Comparison of ENCODE assay signal across 8 cellular contexts in the genomic region with DNA sequence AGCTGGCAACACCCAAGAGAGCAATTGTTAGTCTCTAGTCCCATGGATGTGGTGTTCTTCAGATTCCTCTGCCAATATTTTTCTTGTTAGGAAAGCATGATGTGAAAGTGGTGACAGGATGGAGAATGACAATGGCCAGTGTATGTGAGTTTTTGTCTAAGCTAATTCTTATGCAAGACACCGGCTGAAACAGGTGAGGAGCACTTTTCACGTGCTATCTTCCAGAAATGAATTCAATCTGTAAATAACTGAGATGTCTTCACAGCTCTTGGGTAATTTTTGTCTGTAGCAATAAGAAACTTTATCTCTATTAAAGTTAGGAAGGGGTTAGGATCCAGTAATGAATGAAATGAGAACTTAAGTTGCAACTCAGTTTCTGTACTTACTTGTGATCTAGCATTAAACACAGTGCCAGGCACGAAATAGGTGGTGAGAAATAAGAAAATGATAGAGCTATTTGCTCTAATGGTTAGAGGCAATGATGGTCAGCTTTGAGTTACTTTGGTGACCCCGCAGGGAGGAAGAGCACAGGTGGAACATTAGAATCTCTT.
DNase-seq lines count a peak whose midpoint lies in the region; ATAC-seq and TF ChIP-seq lines count a peak whose summit lies in the region.

No MANE protein-coding gene starts in this region.

- H3K4me3 ChIP-seq in RWPE2 (ENCODE audit: severe bottlenecking) (peak overlapping the region; percentile 61), fibroblast of pulmonary artery (replicated peaks; ENCODE audit: low read depth, low read length) (peak overlapping the region; percentile 78), skeletal muscle cell (ENCODE audit: low read depth, low read length) (peak overlapping the region; percentile 82)

- DNase-seq in RWPE2 (ENCODE audit: low spot score) (no peak), fibroblast of pulmonary artery (ENCODE audit: low read depth) (no peak), skeletal muscle cell (ENCODE audit: low read depth) (no peak), germinal center (ENCODE audit: low spot score) (no peak), NCI-H2029 (lab: John Stamatoyannopoulos, UW) (no peak)
- DNase-seq in stimulated activated CD4-positive, alpha-beta T cell treated with anti-CD3 and anti-CD28 coated beads, Interleukin-2, amount 100 ng/mL, for 24 hours: no peak

- no peaks in the 10 kb centered on the region for H3K27me3 ChIP-seq in RWPE2 (ENCODE audit: insufficient read depth, poor library complexity, severe bottlenecking)

- TF ChIP-seq CTCF in RWPE2 (IDR thresholded peaks at IDR 0.05; ENCODE audit: poor library complexity, severe bottlenecking) (no peak), fibroblast of pulmonary artery (IDR thresholded peaks at IDR 0.05; ENCODE audit: low read length, missing control alignments) (no peak)

- H3K4me1 ChIP-seq in RWPE2 (ENCODE audit: insufficient read depth, poor library complexity, severe bottlenecking): peaks cover 27% of the 10 kb centered on the region

- H3K36me3 ChIP-seq in RWPE2 (ENCODE audit: low read depth): peaks cover 5% of the 10 kb centered on the region; the same call in 1 of the 2 replicates

- ATAC-seq in GM19438 (IDR thresholded peaks at IDR 0.05; ENCODE audit: low read depth, unreplicated experiment) (peak; percentile 3), RWPE2 (ENCODE audit: low read depth) (no peak), GM18502 (IDR thresholded peaks at IDR 0.05; ENCODE audit: poor library complexity, unreplicated experiment) (no peak)

- H3K27ac ChIP-seq in RWPE2 (ENCODE audit: poor library complexity, severe bottlenecking): peak overlapping the region; percentile 36

- no peaks in the 10 kb centered on the region for H3K9me3 ChIP-seq in RWPE2 (ENCODE audit: severe bottlenecking)
